20 cellular contexts compared by ENCODE assay signal in the genomic region with DNA sequence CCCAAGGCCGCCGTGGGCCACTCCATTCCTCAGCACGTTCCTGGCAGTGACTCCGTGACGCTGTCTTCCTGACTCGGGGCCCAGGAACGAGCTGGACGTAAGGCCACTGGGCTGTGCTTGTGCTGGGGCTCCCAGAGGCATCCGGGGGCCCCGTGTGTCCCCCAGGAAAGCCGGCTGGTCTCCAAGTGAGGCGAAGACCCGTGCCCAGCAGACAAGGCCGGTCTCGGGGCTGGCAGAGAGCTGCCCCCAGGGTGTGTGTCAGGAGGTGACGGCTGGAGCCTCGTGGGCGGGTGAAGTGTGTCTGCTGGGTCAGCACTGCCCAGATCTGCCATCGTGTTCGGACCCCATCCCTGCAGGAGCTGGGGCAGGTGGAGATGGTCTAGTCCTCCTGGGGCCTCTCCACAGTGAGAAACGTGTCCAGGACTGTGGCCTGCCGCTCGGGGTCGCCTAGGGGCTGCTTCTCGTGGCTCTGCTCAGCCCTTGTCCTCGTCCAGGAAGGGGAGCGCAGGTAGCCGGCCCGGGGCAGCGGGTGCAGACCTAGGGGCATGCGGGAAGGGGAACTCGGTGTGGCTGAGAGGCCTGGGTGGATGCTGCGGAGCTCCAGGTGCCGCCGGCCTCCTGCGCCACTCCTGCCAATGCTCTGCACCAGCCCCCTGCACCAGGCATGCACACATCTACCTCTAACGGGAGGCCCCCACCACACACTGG. TPM values are rescaled to one million over a fixed set of nuclear protein-coding genes. Genes with fewer than 3 reads are reported as not detected.
DNase-seq lines count a peak whose midpoint lies in the region; ATAC-seq, FAIRE-seq and TF ChIP-seq lines count a peak whose summit lies in the region.
"Had no signal": no experiment of that assay in that cellular context is flagged by ENCODE, and none has a peak within 500 bp of the region (broad histone marks: within the 10 kb centered on the region; RNA-seq: fewer than 3 reads in every experiment).

No MANE protein-coding gene starts in this region.

- H2BK5ac ChIP-seq in H1 (ENCODE audit: low read depth, low read length) = no peak overlapping the region

- no peak for TF ChIP-seq RAD21 in H1 (IDR thresholded peaks at IDR 0.05 in 1 of 2, conservative IDR thresholded peaks at IDR 0.05 in 1 of 2; ENCODE audit: low read depth in 2 of 2, low read length in 2 of 2)

- FAIRE-seq in H1 (lab: Jason Lieb, UNC) = no peak
- FAIRE-seq: A204.1, D721Med, GM12892, H54 had no signal

- H3K23ac ChIP-seq in H1 (ENCODE audit: insufficient read length) = no peak overlapping the region

- H4K8ac ChIP-seq in H1 (ENCODE audit: extremely low read depth, insufficient read depth, low read length) = peak overlapping the region; percentile 25; the same call in 1 of the 2 replicates

- POLR2A ChIA-PET in H1 (lab: Charles Lee; ENCODE audit: partially characterized antibody) = interaction anchor here (0.8 to 3.4 kb wide), 8 partner anchors 9 to 40 kb away, joined by 3 to 17 read pairs (median 5); a partner anchor contains a TSS

- H3K9ac ChIP-seq in H1 (replicated peaks in 1 of 4; ENCODE audit: extremely low read depth in 1 of 4, low read depth in 3 of 4, low read length in 3 of 4) = no peak overlapping the region
- H3K9ac ChIP-seq: BLaER1 had no signal

- TF ChIP-seq POLR2A in H1 (IDR thresholded peaks at IDR 0.05; ENCODE audit: control extremely low read depth in 1 of 2, low read depth in 2 of 2, low read length in 2 of 2) = no peak

- DNase-seq in right cardiac atrium (peak in 2 of 3 donors; percentile 58 to 61), left ventricle myocardium inferior (no peak), H1 (ENCODE audit: low read depth in 1 of 2, low spot score in 2 of 2) (no peak), osteoblast (ENCODE audit: insufficient read length, low spot score, missing footprints) (peak; percentile 59), iPS-NIHi7 (ENCODE audit: extremely low spot score) (no peak)
- DNase-seq: CD4-positive, CD25-positive, alpha-beta regulatory T cell; CD8-positive, alpha-beta T cell; DMS 273 treated with DMSO at 0.1 percent for 48 hours; DMS79; EL; GDM1; HCEC 1CT had no signal

- H2BK20ac ChIP-seq in H1 (ENCODE audit: low read length) = no peak overlapping the region

- no peak overlapping the region for H4K5ac ChIP-seq in H1 (ENCODE audit: insufficient read length, low read depth, low read length)

- no peak overlapping the region for H2BK12ac ChIP-seq in H1 (ENCODE audit: low read depth, low read length)

- ATAC-seq in right cardiac atrium (peak; percentile 7 to 20), GM18861 (IDR thresholded peaks at IDR 0.05; ENCODE audit: unreplicated experiment) (no peak)
- ATAC-seq: CD8-positive, alpha-beta T cell; GM23338 had no signal

- no peak overlapping the region for H3K27ac ChIP-seq in right cardiac atrium (ENCODE audit: low read length)
- no peak overlapping the region for H3K27ac ChIP-seq in left ventricle myocardium inferior (replicated peaks)
- no peak overlapping the region for H3K27ac ChIP-seq in H1 (ENCODE audit: low read depth, low read length)
- H3K27ac ChIP-seq in osteoblast (ENCODE audit: low read depth, low read length) = no peak overlapping the region
- H3K27ac ChIP-seq: BLaER1, C4-2B had no signal

- TF ChIP-seq EP300 in H1 (IDR thresholded peaks at IDR 0.05; ENCODE audit: borderline replicate concordance in 1 of 2, low read depth in 2 of 2, low read length in 2 of 2) = no peak

- no peak overlapping the region for H3K4ac ChIP-seq in H1 (replicated peaks; ENCODE audit: insufficient read length, low read depth, low read length)

- no peaks in the 10 kb centered on the region for H3K9me3 ChIP-seq in right cardiac atrium (ENCODE audit: control insufficient read depth, low read length)
- H3K9me3 ChIP-seq in left ventricle myocardium inferior (replicated peaks) = no peaks in the 10 kb centered on the region
- H3K9me3 ChIP-seq in H1 (ENCODE audit: insufficient read depth in 2 of 2, low read depth in 1 of 2, low read length in 1 of 2) = no peaks in the 10 kb centered on the region
- H3K9me3 ChIP-seq in osteoblast (ENCODE audit: low read depth, low read length) = no peaks in the 10 kb centered on the region
- H3K9me3 ChIP-seq: BLaER1 had no signal

- H3K4me3 ChIP-seq in right cardiac atrium (ENCODE audit: low read length) (no peak overlapping the region), left ventricle myocardium inferior (no peak overlapping the region), H1 (ENCODE audit: extremely low read depth in 1 of 4, insufficient read depth in 2 of 4, low read depth in 3 of 4, low read length in 4 of 4) (no peak overlapping the region), osteoblast (ENCODE audit: insufficient read depth, low read length) (no peak overlapping the region)
- H3K4me3 ChIP-seq: BLaER1, GM23338 had no signal

- H3K4me2 ChIP-seq in H1 (ENCODE audit: insufficient read depth in 1 of 2, low read depth in 2 of 2, low read length in 2 of 2) (no peak overlapping the region), osteoblast (ENCODE audit: insufficient read depth, low read length) (no peak overlapping the region)
- H3K4me2 ChIP-seq: BLaER1, GM23338 had no signal

- H3K79me2 ChIP-seq in H1 (ENCODE audit: control insufficient read depth in 1 of 2, insufficient read depth in 2 of 2, low read length in 2 of 2) = no peaks in the 10 kb centered on the region
- H3K79me2 ChIP-seq in osteoblast (ENCODE audit: insufficient read depth, low read length) = no peaks in the 10 kb centered on the region

- intact Hi-C loops in right cardiac atrium (cut with DNase I) = no loop called here
- intact Hi-C loops in left ventricle myocardium inferior (cut with micrococcal nuclease) = no loop called here

- CTCF ChIA-PET in H1 (lab: Charles Lee; ENCODE audit: partially characterized antibody) = interaction anchor here (0.7 to 1.1 kb wide), 2 partner anchors 76 to 96 kb away, joined by 3 read pairs; no protein-coding TSS in a partner anchor

- H3K27me3 ChIP-seq in right cardiac atrium (ENCODE audit: control insufficient read depth, insufficient read depth) = no peaks in the 10 kb centered on the region
- no peaks in the 10 kb centered on the region for H3K27me3 ChIP-seq in left ventricle myocardium inferior (ENCODE audit: low read depth)
- no peaks in the 10 kb centered on the region for H3K27me3 ChIP-seq in H1 (replicated peaks in 1 of 4; ENCODE audit: control insufficient read depth in 3 of 4, extremely low read depth in 1 of 4, insufficient read depth in 3 of 4, low read length in 3 of 4)
- H3K27me3 ChIP-seq in osteoblast (ENCODE audit: insufficient read depth, low read length) = no peaks in the 10 kb centered on the region

- H3K23me2 ChIP-seq in H1 (ENCODE audit: low read depth, low read length) = no peaks in the 10 kb centered on the region

- H4K20me1 ChIP-seq in H1 (replicated peaks in 1 of 2; ENCODE audit: control insufficient read depth in 1 of 2, insufficient read depth in 2 of 2, low read length in 2 of 2) (peaks cover 2 to 11% of the 10 kb centered on the region in 2 experiments), osteoblast (ENCODE audit: insufficient read depth, low read length) (no peaks in the 10 kb centered on the region)

- no peak overlapping the region for H3K18ac ChIP-seq in H1 (ENCODE audit: extremely low read depth, low read length)

- 92% methylated on average over 37 of the region's 37 CpGs for WGBS in right cardiac atrium
- 92% methylated on average over 36 of the region's 37 CpGs; no CpG with 5 or more reads in 1 of the 2 experiments for WGBS in H1 (ENCODE audit: extremely low coverage in 1 of 2, insufficient coverage in 1 of 2, insufficient read length in 1 of 2, insufficient replicate concordance in 2 of 2, low coverage in 1 of 2, low lambda C conversion rate in 2 of 2, missing lambda C conversion rate in 1 of 2), 2 experiments

- H2AFZ ChIP-seq in H1 (ENCODE audit: low read length) (no peak overlapping the region), osteoblast (ENCODE audit: low read length) (no peak overlapping the region)
- H2AFZ ChIP-seq: GM23338 had no signal

- H3K36me3 ChIP-seq in left ventricle myocardium inferior (no peaks in the 10 kb centered on the region), H1 (ENCODE audit: control insufficient read depth in 2 of 4, insufficient read depth in 4 of 4, low read length in 3 of 4) (peaks cover 0 to 15% (median 5%) of the 10 kb centered on the region in 4 experiments; a peak in 4 of 8 replicates), osteoblast (ENCODE audit: insufficient read depth, low read length) (no peaks in the 10 kb centered on the region)
- H3K36me3 ChIP-seq: BLaER1 had no signal

- no peaks in the 10 kb centered on the region; the same call in 1 of the 2 replicates for H3K79me1 ChIP-seq in H1 (ENCODE audit: low read depth, low read length)

- H3K56ac ChIP-seq in H1 (replicated peaks; ENCODE audit: insufficient read length, low read depth, low read length) = no peak overlapping the region

- TF ChIP-seq CTCF in left ventricle myocardium inferior (IDR thresholded peaks at IDR 0.05; ENCODE audit: borderline replicate concordance) (no peak), H1 (IDR thresholded peaks at IDR 0.05; ENCODE audit: control extremely low read depth in 1 of 3, insufficient read depth in 1 of 3, low read depth in 1 of 3, low read length in 3 of 3) (no peak), osteoblast (IDR thresholded peaks at IDR 0.05; ENCODE audit: extremely low read depth, low read depth, low read length) (no peak)

- H3K14ac ChIP-seq in H1 (ENCODE audit: insufficient read length) = no peak overlapping the region

- no peak overlapping the region for H4K91ac ChIP-seq in H1 (replicated peaks; ENCODE audit: insufficient read length, low read length)

- H3K4me1 ChIP-seq in right cardiac atrium (ENCODE audit: control insufficient read depth, insufficient read depth, low read length) (no peaks in the 10 kb centered on the region), left ventricle myocardium inferior (no peaks in the 10 kb centered on the region), H1 (replicated peaks in 1 of 4; ENCODE audit: control insufficient read depth in 3 of 4, insufficient read depth in 4 of 4, low read length in 3 of 4) (no peaks in the 10 kb centered on the region; a peak in 1 of 7 replicates), osteoblast (ENCODE audit: insufficient read depth, low read length) (no peaks in the 10 kb centered on the region)

- H2BK120ac ChIP-seq in H1 (replicated peaks; ENCODE audit: low read depth, low read length) = no peak overlapping the region

- H2BK15ac ChIP-seq in H1 (ENCODE audit: low read length) = no peak overlapping the region

- no peak overlapping the region for H2AK5ac ChIP-seq in H1 (ENCODE audit: low read depth, low read length)

RNA-seq across cellular contexts. Expression of a gene that starts 13.1 kb away (rescaled TPM):
- total RNA-seq in right cardiac atrium = 1 to 10 TPM; 1.7 to 2.5 (median 2.0) TPM
- 2.3 TPM for polyA plus RNA-seq in right cardiac atrium
- total RNA-seq in left ventricle myocardium inferior = 4.6 TPM
- 69.9 and 76.0 TPM in 2 replicates for total RNA-seq in H1 (2021; fragmentation: NEBNext Ultra II Directional; extraction: Animal tissue kit (Norgen Biotek cat#: 25700))
- 92.6 and 128 TPM in 2 replicates for polyA plus RNA-seq in H1 (2011; rRNA removed)
- 67.3 TPM for polyA plus RNA-seq in H1 (2011; cell fraction: cytosol; rRNA removed)
- polyA plus RNA-seq in H1 (2011; cell fraction: nucleus; rRNA removed) = 98.2 TPM
- polyA plus RNA-seq in H1 (2012, experiment 1 of 2) = 57.0 to 79.5 TPM (median 70.2 TPM) in 4 replicates
- 80.6 TPM for polyA plus RNA-seq in H1 (2012, experiment 2 of 2)
- 57.0 TPM for polyA plus RNA-seq in H1 (2013, experiment 1 of 2)
- 59.8 TPM for polyA plus RNA-seq in H1 (2013, experiment 2 of 2)
- polyA minus RNA-seq in H1 (2011; rRNA and poly(A)+ RNA removed) = 32.9 and 39.2 TPM in 2 replicates
- polyA minus RNA-seq in H1 (2011; cell fraction: cytosol; rRNA and poly(A)+ RNA removed) = 49.4 TPM
- 43.7 TPM for polyA minus RNA-seq in H1 (2011; cell fraction: nucleus; rRNA and poly(A)+ RNA removed)
- 0.29 and 1.1 TPM in 2 replicates for total RNA-seq in osteoblast

RNA-seq across cellular contexts. Expression of a gene that starts 57.6 kb away (rescaled TPM):
- total RNA-seq in right cardiac atrium = 10 to 100 TPM; 41.4 to 60.0 (median 47.4) TPM
- polyA plus RNA-seq in right cardiac atrium = 65.4 TPM
- 44.7 TPM for total RNA-seq in left ventricle myocardium inferior
- total RNA-seq in H1 (2021; fragmentation: NEBNext Ultra II Directional; extraction: Animal tissue kit (Norgen Biotek cat#: 25700)) = 48.3 and 53.0 TPM in 2 replicates
- 110 and 155 TPM in 2 replicates for polyA plus RNA-seq in H1 (2011; rRNA removed)
- polyA plus RNA-seq in H1 (2011; cell fraction: cytosol; rRNA removed) = 106 TPM
- polyA plus RNA-seq in H1 (2011; cell fraction: nucleus; rRNA removed) = 160 TPM
- polyA plus RNA-seq in H1 (2012, experiment 1 of 2) = 35.4 to 56.5 TPM (median 53.7 TPM) in 4 replicates
- polyA plus RNA-seq in H1 (2012, experiment 2 of 2) = 59.8 TPM
- 47.6 TPM for polyA plus RNA-seq in H1 (2013, experiment 1 of 2)
- polyA plus RNA-seq in H1 (2013, experiment 2 of 2) = 46.6 TPM
- polyA minus RNA-seq in H1 (2011; rRNA and poly(A)+ RNA removed) = 44.0 and 65.5 TPM in 2 replicates
- polyA minus RNA-seq in H1 (2011; cell fraction: cytosol; rRNA and poly(A)+ RNA removed) = 40.0 TPM
- polyA minus RNA-seq in H1 (2011; cell fraction: nucleus; rRNA and poly(A)+ RNA removed) = 30.4 TPM
- 48.6 and 48.9 TPM in 2 replicates for total RNA-seq in osteoblast

Comparison
In these comparisons a context has a peak if more than half of its experiments do, and no peak if none do; other contexts are left out.
1. DNase-seq: peak in right cardiac atrium (2 of 3) and osteoblast (single experiment); none in left ventricle myocardium inferior (single experiment), H1 (0 of 2) and iPS-NIHi7 (single experiment).
2. RNA of a gene that starts 13.1 kb away (total RNA-seq): 69.9 to 76.0 TPM in H1; 4.6 TPM in left ventricle myocardium inferior (single experiment), 1.7 to 2.5 TPM in right cardiac atrium and 0.29 to 1.1 TPM in osteoblast; every median in the first group is over 10 times any median in the second.